In genomic region chr10:15146366-15146765, GRCh38 we compare ENCODE assay signal across 1 cellular context.
TF ChIP-seq lines count a peak whose summit lies in the region.

No MANE protein-coding gene starts in this region.

TF ChIP-seq in H1, 55 proteins besides CTCF, POLR2A, EP300 and RAD21:
- TF ChIP-seq SRF (IDR thresholded peaks at IDR 0.05; ENCODE audit: low read depth, low read length) (no peak), RNF2 (IDR thresholded peaks at IDR 0.05; ENCODE audit: borderline replicate concordance, low read depth, low read length, missing control alignments, poor library complexity, severe bottlenecking) (no peak), JUN (IDR thresholded peaks at IDR 0.05; ENCODE audit: low read depth, low read length) (no peak), SP4 (IDR thresholded peaks at IDR 0.05; ENCODE audit: low read length) (no peak), SUZ12 (IDR thresholded peaks at IDR 0.05; ENCODE audit: low read length) (no peak), YY1 (IDR thresholded peaks at IDR 0.05; ENCODE audit: low read depth, low read length) (no peak), ATF3 (IDR thresholded peaks at IDR 0.05; ENCODE audit: insufficient read depth, low read depth, low read length) (no peak)
TF ChIP-seq in H1: peak in this region for 0.
